In genomic region chr3:32835049-32835371, GRCh38 we compare ENCODE assay signal across 1 cellular context.
A peak's percentile ranks its signal among the peaks of the same experiment; 100 is the strongest.
TF ChIP-seq lines count a peak whose summit lies in the region.

No MANE protein-coding gene starts in this region.

TF ChIP-seq in HepG2, 621 proteins besides CTCF, POLR2A, EP300 and RAD21:
- TF ChIP-seq RBM22 (optimal IDR thresholded peaks at IDR 0.05; ENCODE audit: low read length): peak; percentile 95
- TF ChIP-seq ASH2L (IDR thresholded peaks at IDR 0.05; ENCODE audit: insufficient read length, low read depth, low read length): no peak
- no peak for TF ChIP-seq NR2F2 (IDR thresholded peaks at IDR 0.05; ENCODE audit: borderline replicate concordance, low read depth)
- no peak for TF ChIP-seq TGIF2 (CRISPR knock-in tag; IDR thresholded peaks at IDR 0.05)
TF ChIP-seq in HepG2: peak in this region for 1.
